ENCODE assay signal across 1 cellular context in the genomic region with DNA sequence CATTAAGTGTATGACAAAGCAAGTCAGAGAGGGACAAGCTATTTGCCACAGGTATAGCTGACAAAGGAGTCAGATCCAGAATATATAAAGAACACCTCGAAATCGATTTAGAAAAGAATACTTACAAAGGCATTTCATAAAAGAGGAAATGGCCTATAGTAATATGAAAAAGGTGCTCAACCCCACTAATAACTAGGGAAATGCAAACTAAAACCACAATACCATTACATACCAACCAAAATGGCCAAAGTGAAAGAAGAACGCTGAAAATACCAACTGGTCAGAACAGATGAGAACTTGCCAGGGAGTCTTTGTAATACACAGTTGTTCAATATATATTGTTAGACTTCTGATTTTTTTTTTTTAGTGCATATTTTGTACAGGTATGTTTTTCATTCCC.
TF ChIP-seq lines count a peak whose summit lies in the region.

No MANE protein-coding gene starts in this region.

TF ChIP-seq in GM12878, 131 proteins besides CTCF, POLR2A, EP300 and RAD21 (continued from another document and continues in another):
- TF ChIP-seq, protein P1, sequence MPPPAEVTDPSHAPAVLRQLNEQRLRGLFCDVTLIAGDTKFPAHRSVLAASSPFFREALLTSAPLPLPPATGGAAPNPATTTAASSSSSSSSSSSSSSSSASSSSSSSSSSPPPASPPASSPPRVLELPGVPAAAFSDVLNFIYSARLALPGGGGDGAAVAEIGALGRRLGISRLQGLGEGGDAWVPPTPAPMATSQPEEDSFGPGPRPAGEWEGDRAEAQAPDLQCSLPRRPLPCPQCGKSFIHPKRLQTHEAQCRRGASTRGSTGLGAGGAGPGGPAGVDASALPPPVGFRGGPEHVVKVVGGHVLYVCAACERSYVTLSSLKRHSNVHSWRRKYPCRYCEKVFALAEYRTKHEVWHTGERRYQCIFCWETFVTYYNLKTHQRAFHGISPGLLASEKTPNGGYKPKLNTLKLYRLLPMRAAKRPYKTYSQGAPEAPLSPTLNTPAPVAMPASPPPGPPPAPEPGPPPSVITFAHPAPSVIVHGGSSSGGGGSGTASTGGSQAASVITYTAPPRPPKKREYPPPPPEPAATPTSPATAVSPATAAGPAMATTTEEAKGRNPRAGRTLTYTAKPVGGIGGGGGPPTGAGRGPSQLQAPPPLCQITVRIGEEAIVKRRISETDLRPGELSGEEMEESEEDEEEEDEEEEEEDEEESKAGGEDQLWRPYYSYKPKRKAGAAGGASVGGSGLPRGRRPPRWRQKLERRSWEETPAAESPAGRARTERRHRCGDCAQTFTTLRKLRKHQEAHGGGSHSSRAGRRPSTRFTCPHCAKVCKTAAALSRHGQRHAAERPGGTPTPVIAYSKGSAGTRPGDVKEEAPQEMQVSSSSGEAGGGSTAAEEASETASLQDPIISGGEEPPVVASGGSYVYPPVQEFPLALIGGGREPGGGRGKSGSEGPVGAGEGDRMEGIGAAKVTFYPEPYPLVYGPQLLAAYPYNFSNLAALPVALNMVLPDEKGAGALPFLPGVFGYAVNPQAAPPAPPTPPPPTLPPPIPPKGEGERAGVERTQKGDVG (CRISPR knock-in tag; IDR thresholded peaks at IDR 0.05): no peak
- no peak for TF ChIP-seq ZNF24 (IDR thresholded peaks at IDR 0.05)
- no peak for TF ChIP-seq NFXL1 (IDR thresholded peaks at IDR 0.05; ENCODE audit: borderline replicate concordance)
- TF ChIP-seq, protein P2, sequence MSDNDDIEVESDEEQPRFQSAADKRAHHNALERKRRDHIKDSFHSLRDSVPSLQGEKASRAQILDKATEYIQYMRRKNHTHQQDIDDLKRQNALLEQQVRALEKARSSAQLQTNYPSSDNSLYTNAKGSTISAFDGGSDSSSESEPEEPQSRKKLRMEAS (IDR thresholded peaks at IDR 0.05; ENCODE audit: low read depth, low read length): no peak
- no peak for TF ChIP-seq CBX3 (IDR thresholded peaks at IDR 0.05; ENCODE audit: borderline replicate concordance, low read depth)
- TF ChIP-seq, protein P3, sequence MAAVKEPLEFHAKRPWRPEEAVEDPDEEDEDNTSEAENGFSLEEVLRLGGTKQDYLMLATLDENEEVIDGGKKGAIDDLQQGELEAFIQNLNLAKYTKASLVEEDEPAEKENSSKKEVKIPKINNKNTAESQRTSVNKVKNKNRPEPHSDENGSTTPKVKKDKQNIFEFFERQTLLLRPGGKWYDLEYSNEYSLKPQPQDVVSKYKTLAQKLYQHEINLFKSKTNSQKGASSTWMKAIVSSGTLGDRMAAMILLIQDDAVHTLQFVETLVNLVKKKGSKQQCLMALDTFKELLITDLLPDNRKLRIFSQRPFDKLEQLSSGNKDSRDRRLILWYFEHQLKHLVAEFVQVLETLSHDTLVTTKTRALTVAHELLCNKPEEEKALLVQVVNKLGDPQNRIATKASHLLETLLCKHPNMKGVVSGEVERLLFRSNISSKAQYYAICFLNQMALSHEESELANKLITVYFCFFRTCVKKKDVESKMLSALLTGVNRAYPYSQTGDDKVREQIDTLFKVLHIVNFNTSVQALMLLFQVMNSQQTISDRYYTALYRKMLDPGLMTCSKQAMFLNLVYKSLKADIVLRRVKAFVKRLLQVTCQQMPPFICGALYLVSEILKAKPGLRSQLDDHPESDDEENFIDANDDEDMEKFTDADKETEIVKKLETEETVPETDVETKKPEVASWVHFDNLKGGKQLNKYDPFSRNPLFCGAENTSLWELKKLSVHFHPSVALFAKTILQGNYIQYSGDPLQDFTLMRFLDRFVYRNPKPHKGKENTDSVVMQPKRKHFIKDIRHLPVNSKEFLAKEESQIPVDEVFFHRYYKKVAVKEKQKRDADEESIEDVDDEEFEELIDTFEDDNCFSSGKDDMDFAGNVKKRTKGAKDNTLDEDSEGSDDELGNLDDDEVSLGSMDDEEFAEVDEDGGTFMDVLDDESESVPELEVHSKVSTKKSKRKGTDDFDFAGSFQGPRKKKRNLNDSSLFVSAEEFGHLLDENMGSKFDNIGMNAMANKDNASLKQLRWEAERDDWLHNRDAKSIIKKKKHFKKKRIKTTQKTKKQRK (IDR thresholded peaks at IDR 0.05; ENCODE audit: low read depth, low read length): no peak
- peak; percentile 31 to 62; a peak in 3 of 4 replicates for TF ChIP-seq IKZF2 (IDR thresholded peaks at IDR 0.05)
- TF ChIP-seq FOS (IDR thresholded peaks at IDR 0.05; ENCODE audit: borderline replicate concordance, extremely low read depth, insufficient read length): no peak
- TF ChIP-seq, protein P4, sequence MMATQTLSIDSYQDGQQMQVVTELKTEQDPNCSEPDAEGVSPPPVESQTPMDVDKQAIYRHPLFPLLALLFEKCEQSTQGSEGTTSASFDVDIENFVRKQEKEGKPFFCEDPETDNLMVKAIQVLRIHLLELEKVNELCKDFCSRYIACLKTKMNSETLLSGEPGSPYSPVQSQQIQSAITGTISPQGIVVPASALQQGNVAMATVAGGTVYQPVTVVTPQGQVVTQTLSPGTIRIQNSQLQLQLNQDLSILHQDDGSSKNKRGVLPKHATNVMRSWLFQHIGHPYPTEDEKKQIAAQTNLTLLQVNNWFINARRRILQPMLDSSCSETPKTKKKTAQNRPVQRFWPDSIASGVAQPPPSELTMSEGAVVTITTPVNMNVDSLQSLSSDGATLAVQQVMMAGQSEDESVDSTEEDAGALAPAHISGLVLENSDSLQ (IDR thresholded peaks at IDR 0.05): no peak
- peak in 1 of 2 experiments; percentile 42; a peak in 1 of 4 replicates for TF ChIP-seq ETV6 (conservative IDR thresholded peaks at IDR 0.05 in 1 of 2, IDR thresholded peaks at IDR 0.05 in 1 of 2; ENCODE audit: borderline replicate concordance in 1 of 2, low read depth in 1 of 2)
- TF ChIP-seq EGR1 (IDR thresholded peaks at IDR 0.05; ENCODE audit: borderline replicate concordance in 1 of 2, low read depth in 2 of 2, low read length in 2 of 2): no peak
- no peak for TF ChIP-seq SUZ12 (IDR thresholded peaks at IDR 0.05; ENCODE audit: unreplicated experiment)
- no peak for TF ChIP-seq EED (IDR thresholded peaks at IDR 0.05; ENCODE audit: low read depth)
- no peak for TF ChIP-seq ZNF384 (IDR thresholded peaks at IDR 0.05; ENCODE audit: borderline replicate concordance, low read depth, low read length)
- TF ChIP-seq LARP7 (IDR thresholded peaks at IDR 0.05): no peak
- TF ChIP-seq KLF5 (IDR thresholded peaks at IDR 0.05; ENCODE audit: partially characterized antibody): no peak
- TF ChIP-seq TARDBP (IDR thresholded peaks at IDR 0.05; ENCODE audit: borderline replicate concordance): no peak
- TF ChIP-seq, protein P5, sequence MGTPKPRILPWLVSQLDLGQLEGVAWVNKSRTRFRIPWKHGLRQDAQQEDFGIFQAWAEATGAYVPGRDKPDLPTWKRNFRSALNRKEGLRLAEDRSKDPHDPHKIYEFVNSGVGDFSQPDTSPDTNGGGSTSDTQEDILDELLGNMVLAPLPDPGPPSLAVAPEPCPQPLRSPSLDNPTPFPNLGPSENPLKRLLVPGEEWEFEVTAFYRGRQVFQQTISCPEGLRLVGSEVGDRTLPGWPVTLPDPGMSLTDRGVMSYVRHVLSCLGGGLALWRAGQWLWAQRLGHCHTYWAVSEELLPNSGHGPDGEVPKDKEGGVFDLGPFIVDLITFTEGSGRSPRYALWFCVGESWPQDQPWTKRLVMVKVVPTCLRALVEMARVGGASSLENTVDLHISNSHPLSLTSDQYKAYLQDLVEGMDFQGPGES (IDR thresholded peaks at IDR 0.05): no peak
- TF ChIP-seq, protein P6, sequence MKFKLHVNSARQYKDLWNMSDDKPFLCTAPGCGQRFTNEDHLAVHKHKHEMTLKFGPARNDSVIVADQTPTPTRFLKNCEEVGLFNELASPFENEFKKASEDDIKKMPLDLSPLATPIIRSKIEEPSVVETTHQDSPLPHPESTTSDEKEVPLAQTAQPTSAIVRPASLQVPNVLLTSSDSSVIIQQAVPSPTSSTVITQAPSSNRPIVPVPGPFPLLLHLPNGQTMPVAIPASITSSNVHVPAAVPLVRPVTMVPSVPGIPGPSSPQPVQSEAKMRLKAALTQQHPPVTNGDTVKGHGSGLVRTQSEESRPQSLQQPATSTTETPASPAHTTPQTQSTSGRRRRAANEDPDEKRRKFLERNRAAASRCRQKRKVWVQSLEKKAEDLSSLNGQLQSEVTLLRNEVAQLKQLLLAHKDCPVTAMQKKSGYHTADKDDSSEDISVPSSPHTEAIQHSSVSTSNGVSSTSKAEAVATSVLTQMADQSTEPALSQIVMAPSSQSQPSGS (IDR thresholded peaks at IDR 0.05; ENCODE audit: low read length): no peak
- no peak for TF ChIP-seq TAF1 (IDR thresholded peaks at IDR 0.05; ENCODE audit: borderline replicate concordance, low read depth, low read length)
- TF ChIP-seq SP1 (IDR thresholded peaks at IDR 0.05; ENCODE audit: low read depth, low read length): no peak
- TF ChIP-seq, protein P7, sequence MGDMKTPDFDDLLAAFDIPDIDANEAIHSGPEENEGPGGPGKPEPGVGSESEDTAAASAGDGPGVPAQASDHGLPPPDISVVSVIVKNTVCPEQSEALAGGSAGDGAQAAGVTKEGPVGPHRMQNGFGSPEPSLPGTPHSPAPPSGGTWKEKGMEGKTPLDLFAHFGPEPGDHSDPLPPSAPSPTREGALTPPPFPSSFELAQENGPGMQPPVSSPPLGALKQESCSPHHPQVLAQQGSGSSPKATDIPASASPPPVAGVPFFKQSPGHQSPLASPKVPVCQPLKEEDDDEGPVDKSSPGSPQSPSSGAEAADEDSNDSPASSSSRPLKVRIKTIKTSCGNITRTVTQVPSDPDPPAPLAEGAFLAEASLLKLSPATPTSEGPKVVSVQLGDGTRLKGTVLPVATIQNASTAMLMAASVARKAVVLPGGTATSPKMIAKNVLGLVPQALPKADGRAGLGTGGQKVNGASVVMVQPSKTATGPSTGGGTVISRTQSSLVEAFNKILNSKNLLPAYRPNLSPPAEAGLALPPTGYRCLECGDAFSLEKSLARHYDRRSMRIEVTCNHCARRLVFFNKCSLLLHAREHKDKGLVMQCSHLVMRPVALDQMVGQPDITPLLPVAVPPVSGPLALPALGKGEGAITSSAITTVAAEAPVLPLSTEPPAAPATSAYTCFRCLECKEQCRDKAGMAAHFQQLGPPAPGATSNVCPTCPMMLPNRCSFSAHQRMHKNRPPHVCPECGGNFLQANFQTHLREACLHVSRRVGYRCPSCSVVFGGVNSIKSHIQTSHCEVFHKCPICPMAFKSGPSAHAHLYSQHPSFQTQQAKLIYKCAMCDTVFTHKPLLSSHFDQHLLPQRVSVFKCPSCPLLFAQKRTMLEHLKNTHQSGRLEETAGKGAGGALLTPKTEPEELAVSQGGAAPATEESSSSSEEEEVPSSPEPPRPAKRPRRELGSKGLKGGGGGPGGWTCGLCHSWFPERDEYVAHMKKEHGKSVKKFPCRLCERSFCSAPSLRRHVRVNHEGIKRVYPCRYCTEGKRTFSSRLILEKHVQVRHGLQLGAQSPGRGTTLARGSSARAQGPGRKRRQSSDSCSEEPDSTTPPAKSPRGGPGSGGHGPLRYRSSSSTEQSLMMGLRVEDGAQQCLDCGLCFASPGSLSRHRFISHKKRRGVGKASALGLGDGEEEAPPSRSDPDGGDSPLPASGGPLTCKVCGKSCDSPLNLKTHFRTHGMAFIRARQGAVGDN (IDR thresholded peaks at IDR 0.05): no peak
- TF ChIP-seq STAT3 (IDR thresholded peaks at IDR 0.05; ENCODE audit: low read depth, low read length): no peak
- no peak; the same call in 1 of the 2 replicates for TF ChIP-seq BACH1 (IDR thresholded peaks at IDR 0.05; ENCODE audit: borderline replicate concordance)
- TF ChIP-seq, protein P8, sequence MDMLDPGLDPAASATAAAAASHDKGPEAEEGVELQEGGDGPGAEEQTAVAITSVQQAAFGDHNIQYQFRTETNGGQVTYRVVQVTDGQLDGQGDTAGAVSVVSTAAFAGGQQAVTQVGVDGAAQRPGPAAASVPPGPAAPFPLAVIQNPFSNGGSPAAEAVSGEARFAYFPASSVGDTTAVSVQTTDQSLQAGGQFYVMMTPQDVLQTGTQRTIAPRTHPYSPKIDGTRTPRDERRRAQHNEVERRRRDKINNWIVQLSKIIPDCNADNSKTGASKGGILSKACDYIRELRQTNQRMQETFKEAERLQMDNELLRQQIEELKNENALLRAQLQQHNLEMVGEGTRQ (IDR thresholded peaks at IDR 0.05; ENCODE audit: borderline replicate concordance, low read depth, low read length): no peak
- TF ChIP-seq, protein P9, sequence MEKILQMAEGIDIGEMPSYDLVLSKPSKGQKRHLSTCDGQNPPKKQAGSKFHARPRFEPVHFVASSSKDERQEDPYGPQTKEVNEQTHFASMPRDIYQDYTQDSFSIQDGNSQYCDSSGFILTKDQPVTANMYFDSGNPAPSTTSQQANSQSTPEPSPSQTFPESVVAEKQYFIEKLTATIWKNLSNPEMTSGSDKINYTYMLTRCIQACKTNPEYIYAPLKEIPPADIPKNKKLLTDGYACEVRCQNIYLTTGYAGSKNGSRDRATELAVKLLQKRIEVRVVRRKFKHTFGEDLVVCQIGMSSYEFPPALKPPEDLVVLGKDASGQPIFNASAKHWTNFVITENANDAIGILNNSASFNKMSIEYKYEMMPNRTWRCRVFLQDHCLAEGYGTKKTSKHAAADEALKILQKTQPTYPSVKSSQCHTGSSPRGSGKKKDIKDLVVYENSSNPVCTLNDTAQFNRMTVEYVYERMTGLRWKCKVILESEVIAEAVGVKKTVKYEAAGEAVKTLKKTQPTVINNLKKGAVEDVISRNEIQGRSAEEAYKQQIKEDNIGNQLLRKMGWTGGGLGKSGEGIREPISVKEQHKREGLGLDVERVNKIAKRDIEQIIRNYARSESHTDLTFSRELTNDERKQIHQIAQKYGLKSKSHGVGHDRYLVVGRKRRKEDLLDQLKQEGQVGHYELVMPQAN (conservative IDR thresholded peaks at IDR 0.05): no peak
- 0 out of 2 replicates have a peak, but pooled peaks have one; percentile 22 for TF ChIP-seq IKZF1 (conservative IDR thresholded peaks at IDR 0.05)
- peak; percentile 58; the same call in 1 of the 2 replicates for TF ChIP-seq CBFB (IDR thresholded peaks at IDR 0.05; ENCODE audit: low read depth)
- no peak for TF ChIP-seq SMC3 (IDR thresholded peaks at IDR 0.05; ENCODE audit: borderline replicate concordance, low read length)
- no peak for TF ChIP-seq SRF (IDR thresholded peaks at IDR 0.05; ENCODE audit: low read depth in 2 of 2, low read length in 2 of 2)
- TF ChIP-seq, protein P10, sequence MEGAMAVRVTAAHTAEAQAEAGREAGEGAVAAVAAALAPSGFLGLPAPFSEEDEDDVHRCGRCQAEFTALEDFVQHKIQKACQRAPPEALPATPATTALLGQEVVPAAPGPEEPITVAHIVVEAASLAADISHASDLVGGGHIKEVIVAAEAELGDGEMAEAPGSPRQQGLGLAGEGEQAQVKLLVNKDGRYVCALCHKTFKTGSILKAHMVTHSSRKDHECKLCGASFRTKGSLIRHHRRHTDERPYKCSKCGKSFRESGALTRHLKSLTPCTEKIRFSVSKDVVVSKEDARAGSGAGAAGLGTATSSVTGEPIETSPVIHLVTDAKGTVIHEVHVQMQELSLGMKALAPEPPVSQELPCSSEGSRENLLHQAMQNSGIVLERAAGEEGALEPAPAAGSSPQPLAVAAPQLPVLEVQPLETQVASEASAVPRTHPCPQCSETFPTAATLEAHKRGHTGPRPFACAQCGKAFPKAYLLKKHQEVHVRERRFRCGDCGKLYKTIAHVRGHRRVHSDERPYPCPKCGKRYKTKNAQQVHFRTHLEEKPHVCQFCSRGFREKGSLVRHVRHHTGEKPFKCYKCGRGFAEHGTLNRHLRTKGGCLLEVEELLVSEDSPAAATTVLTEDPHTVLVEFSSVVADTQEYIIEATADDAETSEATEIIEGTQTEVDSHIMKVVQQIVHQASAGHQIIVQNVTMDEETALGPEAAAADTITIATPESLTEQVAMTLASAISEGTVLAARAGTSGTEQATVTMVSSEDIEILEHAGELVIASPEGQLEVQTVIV (IDR thresholded peaks at IDR 0.05; ENCODE audit: borderline replicate concordance, partially characterized antibody): no peak
- no peak for TF ChIP-seq ZZZ3 (IDR thresholded peaks at IDR 0.05; ENCODE audit: control insufficient read depth, insufficient read length, low read depth)
- no peak for TF ChIP-seq BMI1 (IDR thresholded peaks at IDR 0.05; ENCODE audit: borderline replicate concordance)
